ENCODE assay signal across 8 cellular contexts in the genomic region with DNA sequence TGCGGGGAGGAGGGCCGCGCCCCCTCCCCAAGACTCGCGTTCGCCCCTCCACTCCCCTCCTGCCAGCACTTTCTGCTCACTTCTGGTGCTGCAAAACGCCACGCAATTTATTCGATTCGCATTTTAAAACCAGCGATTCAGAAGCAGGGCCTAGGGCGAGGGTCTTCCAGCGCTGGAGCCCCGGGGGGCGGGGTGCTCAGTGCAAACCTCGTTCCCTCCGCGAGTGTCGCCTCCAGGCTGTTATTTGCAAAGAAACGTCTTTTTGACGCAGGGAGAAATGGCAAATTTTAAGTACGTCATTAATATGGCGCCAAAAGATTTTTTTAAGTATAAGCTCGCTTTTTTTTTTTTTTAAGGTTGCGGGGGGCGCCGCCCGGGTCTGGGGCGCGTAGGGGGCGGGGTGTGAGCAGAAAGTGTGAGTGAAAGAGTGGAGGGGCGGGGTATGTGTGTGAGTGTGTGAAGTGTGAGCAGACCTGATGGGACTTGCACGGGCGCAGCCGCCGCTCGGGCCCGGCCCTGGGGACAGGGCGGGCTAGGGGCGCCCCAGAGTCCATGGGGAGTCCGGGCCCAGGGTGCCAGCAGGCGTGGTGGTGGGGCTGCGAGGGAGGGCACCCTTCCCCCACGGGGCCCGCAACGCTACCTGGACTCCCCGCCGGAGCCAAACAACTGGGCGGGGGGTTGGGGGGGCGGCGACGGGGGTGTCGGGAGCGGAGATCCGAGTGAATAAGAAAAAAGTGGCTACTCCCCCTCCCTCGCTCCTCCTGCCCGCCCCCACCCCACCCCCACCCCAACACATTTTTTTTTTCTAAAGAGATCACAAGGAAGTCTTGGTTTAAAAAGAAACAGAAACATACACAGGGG. TPM values are rescaled to one million over a fixed set of nuclear protein-coding genes. Genes with fewer than 3 reads are reported as not detected.
DNase-seq lines count a peak whose midpoint lies in the region; ATAC-seq and TF ChIP-seq lines count a peak whose summit lies in the region.

TSS of gene JADE2 (plus strand) at position 845 of the 861 bp plus-strand sequence. CDS start 10,188 bp downstream, outside the sequence.

- peaks cover 35% of the 10 kb centered on the region for H3K4me1 Mint-ChIP-seq in activated naive CD8-positive, alpha-beta T cell (ENCODE audit: low read depth)
- H3K4me1 Mint-ChIP-seq in glutamatergic neuron (ENCODE audit: low read depth, unreplicated experiment) (peaks cover 3% of the 10 kb centered on the region), osteocyte (ENCODE audit: unreplicated experiment) (peaks cover 22% of the 10 kb centered on the region)

- no peaks in the 10 kb centered on the region for H3K9me2 ChIP-seq in SU-DHL-6 (replicated peaks; ENCODE audit: insufficient read depth, low read length)

- DNase-seq in GM19240 (ENCODE audit: insufficient read length, low spot score) = peak; percentile 60
- peak; percentile 44 for DNase-seq in glutamatergic neuron
- DNase-seq in osteocyte (ENCODE audit: extremely low spot score, unreplicated experiment) = no peak
- DNase-seq in thoracic aorta (ENCODE audit: low spot score) = no peak

- ATAC-seq in thoracic aorta (ENCODE audit: insufficient number of reproducible peaks, low FRiP score, low read depth) = peak; percentile 6

- no peaks in the 10 kb centered on the region for H3K27me3 Mint-ChIP-seq in activated naive CD8-positive, alpha-beta T cell
- H3K27me3 Mint-ChIP-seq in glutamatergic neuron (ENCODE audit: unreplicated experiment) (peaks cover 11% of the 10 kb centered on the region), osteocyte (ENCODE audit: unreplicated experiment) (peaks cover 22% of the 10 kb centered on the region)

- peaks cover 33% of the 10 kb centered on the region for H3K79me2 ChIP-seq in SU-DHL-6 (ENCODE audit: insufficient read depth, low read length)

- H3K9me3 ChIP-seq in BLaER1 treated with 17β-estradiol and CSF1 and Interleukin-3, amounts not matched to agents 10 nM and 100 nM (replicated peaks in 1 of 11) = no peaks in the 10 kb centered on the region
- H3K9me3 ChIP-seq in HUES64 (ENCODE audit: insufficient read depth, low read depth, low read length) (no peaks in the 10 kb centered on the region), SU-DHL-6 (ENCODE audit: insufficient read depth, low read length) (no peaks in the 10 kb centered on the region), thoracic aorta (no peaks in the 10 kb centered on the region)

- peaks cover 21 to 25% (median 24%) of the 10 kb centered on the region in 11 experiments; a peak in 16 of 22 replicates for H4K20me1 ChIP-seq in BLaER1 treated with 17β-estradiol and CSF1 and Interleukin-3, amounts not matched to agents 10 nM and 100 nM
- H4K20me1 ChIP-seq in SU-DHL-6 (ENCODE audit: low read depth, low read length) = no peaks in the 10 kb centered on the region

- peak within 1 kb of the TSS; percentile 86 to 99 (median 97) for H3K27ac ChIP-seq in BLaER1 treated with 17β-estradiol and CSF1 and Interleukin-3, amounts not matched to agents 10 nM and 100 nM
- H3K27ac ChIP-seq in HUES64 (ENCODE audit: low read depth, low read length) (peak within 1 kb of the TSS; percentile 98), SU-DHL-6 (ENCODE audit: low read depth, low read length) (peak within 1 kb of the TSS; percentile 84), thoracic aorta (peak within 1 kb of the TSS; percentile 99 to 100)

- WGBS in HUES64 = under 1% methylated on average over 46 of the region's 57 CpGs

- peaks cover 33 to 49% (median 37%) of the 10 kb centered on the region in 10 experiments for H3K4me1 ChIP-seq in BLaER1 treated with 17β-estradiol and CSF1 and Interleukin-3, amounts not matched to agents 10 nM and 100 nM
- H3K4me1 ChIP-seq in HUES64 (ENCODE audit: insufficient read depth, low read length) (peaks cover 29% of the 10 kb centered on the region), thoracic aorta (ENCODE audit: control insufficient read depth in 1 of 2, low read depth in 2 of 2) (peaks cover 23 to 32% of the 10 kb centered on the region in 2 donors)

- peak within 1 kb of the TSS; percentile 83 to 99 (median 98) for H3K4me2 ChIP-seq in BLaER1 treated with 17β-estradiol and CSF1 and Interleukin-3, amounts not matched to agents 10 nM and 100 nM
- H3K4me2 ChIP-seq in SU-DHL-6 (ENCODE audit: low read depth, low read length, poor library complexity, severe bottlenecking) = peak within 1 kb of the TSS; percentile 88

- peak within 1 kb of the TSS; percentile 91 to 98 (median 94) for H3K9ac ChIP-seq in BLaER1 treated with 17β-estradiol and CSF1 and Interleukin-3, amounts not matched to agents 10 nM and 100 nM
- peak within 1 kb of the TSS; percentile 84 for H3K9ac ChIP-seq in HUES64 (ENCODE audit: low read depth, low read length)
- peak within 1 kb of the TSS; percentile 95 for H3K9ac ChIP-seq in SU-DHL-6 (ENCODE audit: low read length)

- peaks cover 28% of the 10 kb centered on the region for H3F3A ChIP-seq in SU-DHL-6 (ENCODE audit: insufficient read depth)

- TF ChIP-seq CTCF in SU-DHL-6 (IDR thresholded peaks at IDR 0.05; ENCODE audit: insufficient read depth, low read length, poor library complexity, severe bottlenecking) = no peak
- TF ChIP-seq CTCF in glutamatergic neuron (IDR thresholded peaks at IDR 0.05; ENCODE audit: partially characterized antibody, unreplicated experiment) = no peak
- no peak for TF ChIP-seq CTCF in osteocyte (IDR thresholded peaks at IDR 0.05)
- no peak for TF ChIP-seq CTCF in thoracic aorta (IDR thresholded peaks at IDR 0.05)

- H3K27me3 ChIP-seq in BLaER1 treated with 17β-estradiol and CSF1 and Interleukin-3, amounts not matched to agents 10 nM and 100 nM = no peaks in the 10 kb centered on the region
- peaks cover 7% of the 10 kb centered on the region; the same call in 1 of the 2 replicates for H3K27me3 ChIP-seq in HUES64 (ENCODE audit: insufficient read depth, low read length)
- H3K27me3 ChIP-seq in SU-DHL-6 (ENCODE audit: low read length) = no peaks in the 10 kb centered on the region
- no peaks in the 10 kb centered on the region for H3K27me3 ChIP-seq in thoracic aorta (replicated peaks; ENCODE audit: insufficient read depth)

- H3K4me3 Mint-ChIP-seq in activated naive CD8-positive, alpha-beta T cell = peak within 1 kb of the TSS; percentile 99
- H3K4me3 Mint-ChIP-seq in glutamatergic neuron (ENCODE audit: unreplicated experiment) (peak within 1 kb of the TSS; percentile 94), osteocyte (ENCODE audit: unreplicated experiment) (peak within 1 kb of the TSS; percentile 90)

- H3K36me3 Mint-ChIP-seq in activated naive CD8-positive, alpha-beta T cell = no peaks in the 10 kb centered on the region
- H3K36me3 Mint-ChIP-seq in glutamatergic neuron (ENCODE audit: unreplicated experiment) (no peaks in the 10 kb centered on the region), osteocyte (ENCODE audit: unreplicated experiment) (no peaks in the 10 kb centered on the region)

- H3K4me3 ChIP-seq in BLaER1 treated with 17β-estradiol and CSF1 and Interleukin-3, amounts not matched to agents 10 nM and 100 nM = peak within 1 kb of the TSS; percentile 79 to 97 (median 90)
- H3K4me3 ChIP-seq in HUES64 (ENCODE audit: low read length) = peak within 1 kb of the TSS; percentile 88
- peak within 1 kb of the TSS; percentile 86 for H3K4me3 ChIP-seq in SU-DHL-6 (ENCODE audit: insufficient read depth, low read length, poor library complexity, severe bottlenecking)
- H3K4me3 ChIP-seq in thoracic aorta = peak within 1 kb of the TSS; percentile 98

- H3K9me3 Mint-ChIP-seq in activated naive CD8-positive, alpha-beta T cell (ENCODE audit: low read depth) = no peaks in the 10 kb centered on the region
- peaks cover 5% of the 10 kb centered on the region for H3K9me3 Mint-ChIP-seq in glutamatergic neuron (ENCODE audit: unreplicated experiment)
- H3K9me3 Mint-ChIP-seq in osteocyte (ENCODE audit: unreplicated experiment) = no peaks in the 10 kb centered on the region

- 0 out of 22 replicates have a peak, but pooled peaks cover 0 to 5% (median 0%) of the 10 kb centered on the region in 11 experiments for H3K36me3 ChIP-seq in BLaER1 treated with 17β-estradiol and CSF1 and Interleukin-3, amounts not matched to agents 10 nM and 100 nM
- H3K36me3 ChIP-seq in HUES64 (ENCODE audit: insufficient read depth, low read length) (no peaks in the 10 kb centered on the region), SU-DHL-6 (ENCODE audit: low read length) (no peaks in the 10 kb centered on the region), thoracic aorta (no peaks in the 10 kb centered on the region)

- peak within 1 kb of the TSS; percentile 99 for H3K27ac Mint-ChIP-seq in activated naive CD8-positive, alpha-beta T cell
- peak within 1 kb of the TSS; percentile 68 for H3K27ac Mint-ChIP-seq in glutamatergic neuron (ENCODE audit: unreplicated experiment)
- H3K27ac Mint-ChIP-seq in osteocyte (ENCODE audit: unreplicated experiment) = peak within 1 kb of the TSS; percentile 88

- peak within 1 kb of the TSS; percentile 85 for H2AFZ ChIP-seq in SU-DHL-6 (ENCODE audit: low read depth, low read length, severe bottlenecking)

RNA-seq across cellular contexts. Expression of gene JADE2, which starts in this region (rescaled TPM):
- 24.0 TPM for polyA plus RNA-seq in HUES64 (2013, experiment 1 of 2)
- 19.8 TPM for polyA plus RNA-seq in HUES64 (2013, experiment 2 of 2)
- 2.1 TPM for total RNA-seq in glutamatergic neuron (ENCODE audit: unreplicated experiment)
- 26.6 and 32.4 TPM in 2 replicates for total RNA-seq in osteocyte
- 10 to 100 TPM; 54.0 to 81.3 TPM for total RNA-seq in thoracic aorta

Comparison
In these comparisons a context has a peak if more than half of its experiments do, and no peak if none do; other contexts are left out.
1. DNase-seq: peak in GM19240 (single experiment) and glutamatergic neuron (single experiment); none in osteocyte (single experiment) and thoracic aorta (single experiment).
2. Peak in every context shown above with its lines, with median percentiles within 50 percentile points of each other: H3K27ac ChIP-seq, H3K4me3 ChIP-seq, H3K9ac ChIP-seq, H3K27ac Mint-ChIP-seq and H3K4me3 Mint-ChIP-seq.